29 cellular contexts compared by ENCODE assay signal in the genomic region with DNA sequence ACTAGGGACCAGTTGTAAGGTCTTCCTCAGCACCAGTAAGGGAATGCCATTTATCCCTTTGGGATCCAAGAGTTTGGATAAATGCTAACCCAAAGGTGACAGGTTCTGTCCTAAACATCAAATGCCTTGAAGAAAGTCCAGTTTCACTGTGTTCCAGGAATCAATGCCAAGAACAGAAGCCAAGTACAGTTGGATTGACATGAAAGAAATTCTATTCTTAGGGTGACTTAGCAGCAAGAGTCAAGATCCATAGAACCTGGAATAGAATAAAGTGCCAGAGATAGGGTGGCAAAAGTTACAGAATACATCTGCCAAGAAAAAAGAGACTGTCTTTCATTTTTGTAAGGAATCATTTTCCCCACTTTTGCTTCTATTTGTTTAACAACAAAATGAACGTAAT.
"Had no signal": no experiment of that assay in that cellular context is flagged by ENCODE, and none has a peak within 500 bp of the region (broad histone marks: within the 10 kb centered on the region; RNA-seq: fewer than 3 reads in every experiment).

No MANE protein-coding gene starts in this region.

- H3K36me3 ChIP-seq: neutrophil, ovary, right lobe of liver, sigmoid colon, suprapubic skin, tibial artery, transverse colon, upper lobe of right lung, uterus had no signal

- H3K4me1 ChIP-seq: parathyroid adenoma, psoas muscle, right lobe of liver, suprapubic skin, testis, transverse colon, upper lobe of right lung, uterus had no signal

- H3K27me3 ChIP-seq: neutrophil, ovary, right lobe of liver, sigmoid colon, suprapubic skin, testis, tibial artery, transverse colon, upper lobe of right lung, uterus had no signal

- ATAC-seq: naive thymus-derived CD8-positive, alpha-beta T cell; natural killer cell treated with Interleukin-12 subunit alpha and Interleukin-12 subunit beta and Interleukin-15 and Interleukin-18, amount 100 ng/mL, for 72 hours; psoas muscle; right lobe of liver; stimulated activated effector memory CD8-positive, alpha-beta T cell treated with anti-CD3 and anti-CD28 coated beads, Interleukin-12 subunit alpha, Interleukin-12 subunit beta, amount 100 ng/mL, for 72 hours; stimulated activated naive B cell treated with anti-CD40 and anti-IgM and Interleukin-4, amounts not matched to agents 10 μg/mL and 1 μg/mL and 100 μg/mL, for 72 hours; stimulated activated naive CD8-positive, alpha-beta T cell treated with anti-CD3 and anti-CD28 coated beads, Interleukin-15, amount 100 ng/mL, for 72 hours; stimulated activated naive CD8-positive, alpha-beta T cell treated with anti-CD3 and anti-CD28 coated beads, Interleukin-15, Interleukin-2, amounts not matched to agents 100 U/mL and 50 U/mL, for 24 hours; upper lobe of right lung had no signal

- DNase-seq: naive B cell; naive thymus-derived CD8-positive, alpha-beta T cell; nephron progenitor cell; nucleus accumbens; ovary; posterior cingulate gyrus; psoas muscle; right cardiac atrium; right lobe of liver; sigmoid colon; small intestine; stimulated activated CD4-positive, alpha-beta T cell treated with anti-CD3 and anti-CD28 coated beads, Interleukin-15, amount 100 ng/mL, for 24 hours; stimulated activated CD4-positive, alpha-beta T cell treated with anti-CD3 and anti-CD28 coated beads, Interleukin-2, amount 100 ng/mL, for 24 hours; stimulated activated CD4-positive, alpha-beta T cell treated with anti-CD3 and anti-CD28 coated beads, Interleukin-2, amount 100 ng/mL, for 48 hours; stimulated activated CD4-positive, alpha-beta T cell treated with anti-CD3 and anti-CD28 coated beads, Interleukin-4, amount 100 ng/mL, for 24 hours; stimulated activated naive B cell treated with anti-CD40 and anti-IgM and Interleukin-4, amounts not matched to agents 10 μg/mL and 1 μg/mL and 100 μg/mL, for 72 hours; stimulated activated naive CD8-positive, alpha-beta T cell treated with anti-CD3 and anti-CD28 coated beads, Interleukin-15, amount 100 ng/mL, for 72 hours; stimulated activated naive CD8-positive, alpha-beta T cell treated with anti-CD3 and anti-CD28 coated beads, Interleukin-15, Interleukin-2, amounts not matched to agents 100 U/mL and 50 U/mL, for 24 hours; substantia nigra; testis; tibial artery; transverse colon; upper lobe of right lung; uterus had no signal

- H3K9me3 ChIP-seq: neutrophil, ovary, psoas muscle, right lobe of liver, sigmoid colon, suprapubic skin, testis, tibial artery, transverse colon, upper lobe of right lung had no signal

- H3K4me3 ChIP-seq: ovary, psoas muscle, right lobe of liver, sigmoid colon, suprapubic skin, testis, tibial artery, transverse colon, upper lobe of right lung, uterus had no signal

- H3K27ac ChIP-seq: neutrophil, ovary, parathyroid adenoma, psoas muscle, right lobe of liver, sigmoid colon, suprapubic skin, testis, tibial artery, transverse colon, upper lobe of right lung, uterus had no signal
